ENCODE assay signal across 22 cellular contexts in the genomic region with DNA sequence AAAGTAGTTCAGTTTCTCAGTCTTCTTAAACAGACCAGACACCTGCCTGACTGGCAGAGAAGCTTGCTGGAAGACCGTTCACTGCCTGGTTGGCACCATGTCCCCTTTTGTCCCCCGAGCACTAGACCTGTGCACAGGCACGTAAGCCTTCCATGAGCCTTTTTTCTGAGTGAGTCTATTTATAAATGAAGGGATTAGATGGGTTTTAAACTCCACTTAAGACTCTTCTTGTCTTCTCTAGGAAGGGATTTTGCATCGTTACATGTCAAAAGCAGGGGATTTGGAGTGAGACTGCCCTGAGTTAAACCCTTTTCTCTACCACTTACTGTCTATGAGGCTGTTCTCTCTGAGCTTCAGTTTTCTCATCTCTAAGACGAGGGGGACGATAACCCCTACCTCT. TPM values are rescaled to one million over a fixed set of nuclear protein-coding genes. Genes with fewer than 3 reads are reported as not detected.
A peak's percentile ranks its signal among the peaks of the same experiment; 100 is the strongest.
DNase-seq lines count a peak whose midpoint lies in the region; ATAC-seq, FAIRE-seq and TF ChIP-seq lines count a peak whose summit lies in the region.
"Had no signal": no experiment of that assay in that cellular context is flagged by ENCODE, and none has a peak within 500 bp of the region (broad histone marks: within the 10 kb centered on the region; RNA-seq: fewer than 3 reads in every experiment).

No MANE protein-coding gene starts in this region.

- H3K27ac ChIP-seq in CD4-positive, CD25-positive, alpha-beta regulatory T cell (ENCODE audit: insufficient read depth, low read length, poor library complexity, severe bottlenecking), result no peak overlapping the region
- H3K27ac ChIP-seq in neural progenitor cell, result peak overlapping the region; percentile 4
- H3K27ac ChIP-seq: A549 had no signal

- no peak overlapping the region for H2AFZ ChIP-seq in neural progenitor cell (replicated peaks)
- H2AFZ ChIP-seq: GM23338 had no signal

- no peaks in the 10 kb centered on the region for H3K27me3 ChIP-seq in CD4-positive, CD25-positive, alpha-beta regulatory T cell (ENCODE audit: control insufficient read depth, insufficient read depth, low read length)
- H3K27me3 ChIP-seq in HAP-1 (ENCODE audit: low read depth), result no peaks in the 10 kb centered on the region
- H3K27me3 ChIP-seq in neural progenitor cell, result no peaks in the 10 kb centered on the region

- peak overlapping the region in 2 of 3 donors; percentile 16 to 92 for H3K27ac Mint-ChIP-seq in CD4-positive, CD25-positive, alpha-beta regulatory T cell
- peak overlapping the region in 3 of 5 experiments; percentile 2 to 43 (median 14) for H3K27ac Mint-ChIP-seq in brain
- no peak overlapping the region for H3K27ac Mint-ChIP-seq in neural progenitor cell
- no peak overlapping the region for H3K27ac Mint-ChIP-seq in mesothelial cell of epicardium
- no peak overlapping the region for H3K27ac Mint-ChIP-seq in activated CD8-positive, alpha-beta T cell treated with anti-CD3 and anti-CD28 coated beads for 36 hours
- H3K27ac Mint-ChIP-seq: CD8-positive, alpha-beta T cell; GM23338 had no signal

- TF ChIP-seq CTCF in brain (conservative IDR thresholded peaks at IDR 0.05) (no peak), neural progenitor cell (IDR thresholded peaks at IDR 0.05) (no peak), mesothelial cell of epicardium (IDR thresholded peaks at IDR 0.05; ENCODE audit: unreplicated experiment) (no peak)
- TF ChIP-seq CTCF in activated CD8-positive, alpha-beta T cell treated with anti-CD3 and anti-CD28 coated beads for 36 hours (IDR thresholded peaks at IDR 0.05), result no peak

- CTCF ChIA-PET in activated CD8-positive, alpha-beta T cell treated with anti-CD3 and anti-CD28 coated beads for 36 hours (lab: Charles Lee), result interaction anchor here (1.7 kb wide), 1 partner anchor 17 kb away, joined by 3 read pairs; no protein-coding TSS in a partner anchor

- H3K79me2 ChIP-seq in neural progenitor cell (ENCODE audit: low read depth), result peaks cover 73% of the 10 kb centered on the region

- no peak for TF ChIP-seq POLR2A in GM12891 (IDR thresholded peaks at IDR 0.05; ENCODE audit: low read depth, low read length)

- intact Hi-C loops in activated CD8-positive, alpha-beta T cell treated with anti-CD3 and anti-CD28 coated beads for 36 hours (cut with micrococcal nuclease), result no loop called here

- no peak overlapping the region for H3K4me3 Mint-ChIP-seq in CD4-positive, CD25-positive, alpha-beta regulatory T cell
- H3K4me3 Mint-ChIP-seq in brain, result no peak overlapping the region
- H3K4me3 Mint-ChIP-seq in neural progenitor cell, result no peak overlapping the region
- H3K4me3 Mint-ChIP-seq in mesothelial cell of epicardium, result no peak overlapping the region
- H3K4me3 Mint-ChIP-seq in activated CD8-positive, alpha-beta T cell treated with anti-CD3 and anti-CD28 coated beads for 36 hours, result no peak overlapping the region
- H3K4me3 Mint-ChIP-seq: CD8-positive, alpha-beta T cell; GM23338 had no signal

- no peaks in the 10 kb centered on the region for H3K9me3 Mint-ChIP-seq in CD4-positive, CD25-positive, alpha-beta regulatory T cell
- H3K9me3 Mint-ChIP-seq in brain (no peaks in the 10 kb centered on the region), neural progenitor cell (no peaks in the 10 kb centered on the region), mesothelial cell of epicardium (no peaks in the 10 kb centered on the region)
- H3K9me3 Mint-ChIP-seq in activated CD8-positive, alpha-beta T cell treated with anti-CD3 and anti-CD28 coated beads for 36 hours, result no peaks in the 10 kb centered on the region
- H3K9me3 Mint-ChIP-seq: CD8-positive, alpha-beta T cell; GM23338 had no signal

- in situ Hi-C loops in HAP-1 (cut with MboI; ENCODE audit: low sequenced_read_pairs), result no loop called here

- POLR2A ChIA-PET in activated CD8-positive, alpha-beta T cell treated with anti-CD3 and anti-CD28 coated beads for 36 hours (lab: Charles Lee), result interaction anchor here (1.4 kb wide), 1 partner anchor 36 kb away, joined by 5 read pairs; no protein-coding TSS in a partner anchor

- no peaks in the 10 kb centered on the region for H3F3A ChIP-seq in neural progenitor cell (ENCODE audit: low read depth)

- FAIRE-seq in GM12891 (lab: Jason Lieb, UNC), result no peak
- FAIRE-seq: A549, G401.6, HTR-8/SVneo had no signal

- peaks cover 26% of the 10 kb centered on the region for H3K36me3 Mint-ChIP-seq in CD4-positive, CD25-positive, alpha-beta regulatory T cell
- H3K36me3 Mint-ChIP-seq in brain (peaks cover 7% of the 10 kb centered on the region), neural progenitor cell (peaks cover 4% of the 10 kb centered on the region), mesothelial cell of epicardium (peaks cover 5% of the 10 kb centered on the region)
- H3K36me3 Mint-ChIP-seq in activated CD8-positive, alpha-beta T cell treated with anti-CD3 and anti-CD28 coated beads for 36 hours (ENCODE audit: low read depth), result peaks cover 6% of the 10 kb centered on the region

- H3K4me2 ChIP-seq in neural progenitor cell, result peak overlapping the region; percentile 33
- H3K4me2 ChIP-seq: A549, GM23338 had no signal

- peaks cover 10% of the 10 kb centered on the region for H3K36me3 ChIP-seq in CD4-positive, CD25-positive, alpha-beta regulatory T cell (ENCODE audit: control insufficient read depth, insufficient read depth, low read length)
- H3K36me3 ChIP-seq in HAP-1 (replicated peaks) (peaks cover 3% of the 10 kb centered on the region; the same call in 1 of the 2 replicates), neural progenitor cell (no peaks in the 10 kb centered on the region)

- no peak for ATAC-seq in CD4-positive, CD25-positive, alpha-beta regulatory T cell (ENCODE audit: low read depth in 2 of 2)
- no peak for ATAC-seq in activated CD8-positive, alpha-beta T cell treated with anti-CD3 and anti-CD28 coated beads for 36 hours
- ATAC-seq: A549; CD8-positive, alpha-beta T cell; GM23338; HCT116; SK-N-SH treated with all-trans-retinoic acid at 6 μM for 48 hours had no signal

- peaks cover 91% of the 10 kb centered on the region for H4K20me1 ChIP-seq in neural progenitor cell (ENCODE audit: low read depth)

- DNase-seq in CD4-positive, CD25-positive, alpha-beta regulatory T cell, result no peak
- DNase-seq in HAP-1 (ENCODE audit: low spot score in 2 of 2) (peak; percentile 28 to 72), neural progenitor cell (ENCODE audit: low spot score) (peak; percentile 39), mesothelial cell of epicardium (ENCODE audit: low spot score in 2 of 2, unreplicated experiment in 2 of 2) (no peak), GM12891 (ENCODE audit: insufficient read length, low spot score) (no peak)
- DNase-seq in activated CD8-positive, alpha-beta T cell treated with anti-CD3 and anti-CD28 coated beads for 36 hours, result no peak
- DNase-seq: CD8-positive, alpha-beta T cell; DND-41; Kasumi-1; MM.1S; NCI-H1092; NCI-H1436 treated with DMSO at 0.1 percent for 48 hours; NCI-H2029 treated with DMSO at 0.1 percent for 48 hours; OCI-M1; SIG-M5 had no signal

- no peak overlapping the region for H3K9ac ChIP-seq in neural progenitor cell

- no peaks in the 10 kb centered on the region for H3K4me1 ChIP-seq in CD4-positive, CD25-positive, alpha-beta regulatory T cell (ENCODE audit: control insufficient read depth, insufficient read depth, low read length, poor library complexity, severe bottlenecking)
- H3K4me1 ChIP-seq in HAP-1 (peaks cover 9% of the 10 kb centered on the region), neural progenitor cell (peaks cover 19% of the 10 kb centered on the region)
- H3K4me1 ChIP-seq: A549 had no signal

- peaks cover 0 to 42% (median 22%) of the 10 kb centered on the region in 4 donors for H3K4me1 Mint-ChIP-seq in CD4-positive, CD25-positive, alpha-beta regulatory T cell
- peaks cover 48% of the 10 kb centered on the region for H3K4me1 Mint-ChIP-seq in brain
- peaks cover 12% of the 10 kb centered on the region for H3K4me1 Mint-ChIP-seq in neural progenitor cell
- peaks cover 5% of the 10 kb centered on the region for H3K4me1 Mint-ChIP-seq in mesothelial cell of epicardium
- H3K4me1 Mint-ChIP-seq in activated CD8-positive, alpha-beta T cell treated with anti-CD3 and anti-CD28 coated beads for 36 hours (ENCODE audit: low read depth), result peaks cover 12% of the 10 kb centered on the region

- no peaks in the 10 kb centered on the region for H3K27me3 Mint-ChIP-seq in CD4-positive, CD25-positive, alpha-beta regulatory T cell
- H3K27me3 Mint-ChIP-seq in brain, result no peaks in the 10 kb centered on the region
- H3K27me3 Mint-ChIP-seq in neural progenitor cell (ENCODE audit: insufficient read depth, low read depth), result peaks cover 2% of the 10 kb centered on the region
- no peaks in the 10 kb centered on the region for H3K27me3 Mint-ChIP-seq in mesothelial cell of epicardium (ENCODE audit: low read depth)
- H3K27me3 Mint-ChIP-seq in activated CD8-positive, alpha-beta T cell treated with anti-CD3 and anti-CD28 coated beads for 36 hours, result no peaks in the 10 kb centered on the region

- H3K4me3 ChIP-seq in CD4-positive, CD25-positive, alpha-beta regulatory T cell (ENCODE audit: low read depth, low read length), result no peak overlapping the region
- H3K4me3 ChIP-seq in HAP-1 (no peak overlapping the region), neural progenitor cell (no peak overlapping the region)
- H3K4me3 ChIP-seq: A549, GM23338 had no signal

- H3K9me3 ChIP-seq in CD4-positive, CD25-positive, alpha-beta regulatory T cell (ENCODE audit: control insufficient read depth in 2 of 2, low read length in 2 of 2), result no peaks in the 10 kb centered on the region
- no peaks in the 10 kb centered on the region for H3K9me3 ChIP-seq in HAP-1
- no peaks in the 10 kb centered on the region for H3K9me3 ChIP-seq in neural progenitor cell (ENCODE audit: low read depth)
- H3K9me3 ChIP-seq: A549 had no signal

TF ChIP-seq in GM12891, 5 proteins besides CTCF, POLR2A, EP300 and RAD21:
- TF ChIP-seq TAF1 (IDR thresholded peaks at IDR 0.05; ENCODE audit: low read depth, low read length), result no peak
- TF ChIP-seq POLR2AphosphoS5 (IDR thresholded peaks at IDR 0.05; ENCODE audit: low read depth, low read length), result no peak
- no peak for TF ChIP-seq PAX5 (IDR thresholded peaks at IDR 0.05; ENCODE audit: insufficient read depth, low read length, severe bottlenecking)
- TF ChIP-seq SPI1 (IDR thresholded peaks at IDR 0.05; ENCODE audit: low read depth, low read length), result no peak

RNA-seq across cellular contexts. Expression of a gene that starts 37.6 kb away (rescaled TPM):
- total RNA-seq in CD4-positive, CD25-positive, alpha-beta regulatory T cell, result 15.7 TPM
- polyA plus RNA-seq in CD4-positive, CD25-positive, alpha-beta regulatory T cell, result 1 to 10 TPM; 5.1 to 8.5 (median 7.4) TPM
- polyA plus RNA-seq in brain (ENCODE audit: insufficient read depth, low read depth, low replicate concordance), result 11.4 TPM
- total RNA-seq in neural progenitor cell (ENCODE audit: low replicate concordance), result 21.8 and 41.0 TPM in 2 replicates
- total RNA-seq in mesothelial cell of epicardium, result 31.0 to 31.9 TPM (median 31.6 TPM) in 3 replicates
- total RNA-seq in activated CD8-positive, alpha-beta T cell treated with anti-CD3 and anti-CD28 coated beads for 36 hours, result 10 to 100 TPM; 18.0 to 18.4 TPM
- polyA plus RNA-seq in GM12891 (2012; ENCODE audit: low read depth, missing spikeins), result 5.3 TPM

Comparison
In these comparisons a context has a peak if more than half of its experiments do, and no peak if none do; other contexts are left out.
1. DNase-seq: peak in HAP-1 (2 of 2) and neural progenitor cell (single experiment); none in CD4-positive, CD25-positive, alpha-beta regulatory T cell (0 of 3), mesothelial cell of epicardium (0 of 2), activated CD8-positive, alpha-beta T cell treated with anti-CD3 and anti-CD28 coated beads for 36 hours (single experiment) and GM12891 (single experiment).
2. H3K27ac Mint-ChIP-seq: peak in CD4-positive, CD25-positive, alpha-beta regulatory T cell (2 of 3) and brain (3 of 5); none in neural progenitor cell (single experiment), mesothelial cell of epicardium (single experiment) and activated CD8-positive, alpha-beta T cell treated with anti-CD3 and anti-CD28 coated beads for 36 hours (single experiment).